14 cellular contexts compared by ENCODE assay signal in the genomic region with DNA sequence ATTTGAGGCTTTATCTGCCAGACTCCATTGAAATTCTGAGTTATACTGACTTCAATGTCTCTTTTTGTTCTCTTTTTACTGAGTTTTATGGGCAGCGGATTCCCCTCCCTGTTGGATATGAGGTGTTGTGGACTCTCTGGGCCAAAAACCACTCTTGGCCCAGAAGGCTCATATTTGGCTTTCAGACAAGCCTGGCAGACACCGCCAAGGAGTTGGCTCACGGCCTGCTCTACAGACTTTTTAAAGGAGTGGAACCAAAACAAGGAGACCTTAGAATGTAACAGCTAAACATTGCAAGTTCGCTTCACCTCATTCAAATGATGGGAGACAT.
A peak's percentile ranks its signal among the peaks of the same experiment; 100 is the strongest.
DNase-seq lines count a peak whose midpoint lies in the region; ATAC-seq, FAIRE-seq and TF ChIP-seq lines count a peak whose summit lies in the region.
"Had no signal": no experiment of that assay in that cellular context is flagged by ENCODE, and none has a peak within 500 bp of the region (broad histone marks: within the 10 kb centered on the region; RNA-seq: fewer than 3 reads in every experiment).

No MANE protein-coding gene starts in this region.

- H3K4me3 Mint-ChIP-seq in astrocyte (ENCODE audit: unreplicated experiment): no peak overlapping the region
- H3K4me3 Mint-ChIP-seq in CD8-positive, alpha-beta memory T cell: no peak overlapping the region
- H3K4me3 Mint-ChIP-seq: stimulated activated memory B cell treated with anti-CD40 and anti-IgM and Interleukin-4, amounts not matched to agents 10 μg/mL and 1 μg/mL and 100 μg/mL, for 72 hours had no signal

- H3K79me1 ChIP-seq in neuronal stem cell (ENCODE audit: low read depth, low read length): no peaks in the 10 kb centered on the region

- no peak overlapping the region for H3K27ac Mint-ChIP-seq in astrocyte (ENCODE audit: unreplicated experiment)
- no peak overlapping the region for H3K27ac Mint-ChIP-seq in CD8-positive, alpha-beta memory T cell
- H3K27ac Mint-ChIP-seq: stimulated activated memory B cell treated with anti-CD40 and anti-IgM and Interleukin-4, amounts not matched to agents 10 μg/mL and 1 μg/mL and 100 μg/mL, for 72 hours had no signal

- H3K27me3 Mint-ChIP-seq in astrocyte (ENCODE audit: low read depth, unreplicated experiment): peaks cover 8% of the 10 kb centered on the region
- peaks cover 4 to 7% of the 10 kb centered on the region in 2 donors for H3K27me3 Mint-ChIP-seq in CD8-positive, alpha-beta memory T cell
- H3K27me3 Mint-ChIP-seq: stimulated activated memory B cell treated with anti-CD40 and anti-IgM and Interleukin-4, amounts not matched to agents 10 μg/mL and 1 μg/mL and 100 μg/mL, for 72 hours had no signal

- no peak overlapping the region for H2BK12ac ChIP-seq in neuronal stem cell (ENCODE audit: low read length)

- no peaks in the 10 kb centered on the region for H3K79me2 ChIP-seq in astrocyte (ENCODE audit: insufficient read depth, low read length)

- no peak overlapping the region for H3K9ac ChIP-seq in astrocyte (ENCODE audit: low read length)
- H3K9ac ChIP-seq in neuronal stem cell (ENCODE audit: low read depth, low read length, poor library complexity): no peak overlapping the region
- H3K9ac ChIP-seq: BLaER1 had no signal

- no peaks in the 10 kb centered on the region for H3K4me1 Mint-ChIP-seq in astrocyte (ENCODE audit: low read depth, unreplicated experiment)
- no peaks in the 10 kb centered on the region for H3K4me1 Mint-ChIP-seq in CD8-positive, alpha-beta memory T cell
- H3K4me1 Mint-ChIP-seq: stimulated activated memory B cell treated with anti-CD40 and anti-IgM and Interleukin-4, amounts not matched to agents 10 μg/mL and 1 μg/mL and 100 μg/mL, for 72 hours had no signal

- H3K36me3 ChIP-seq in astrocyte (ENCODE audit: insufficient read depth, low read length): no peaks in the 10 kb centered on the region
- H3K36me3 ChIP-seq in neuronal stem cell (replicated peaks in 1 of 2; ENCODE audit: control insufficient read depth in 2 of 2, insufficient read depth in 2 of 2, low read length in 2 of 2): no peaks in the 10 kb centered on the region
- no peaks in the 10 kb centered on the region for H3K36me3 ChIP-seq in upper lobe of right lung
- H3K36me3 ChIP-seq in CD8-positive, alpha-beta memory T cell (ENCODE audit: insufficient read depth, low read length): no peaks in the 10 kb centered on the region
- H3K36me3 ChIP-seq: BLaER1 had no signal

- no peak overlapping the region for H3K23ac ChIP-seq in neuronal stem cell (ENCODE audit: low read depth, low read length, poor library complexity)

- POLR2A ChIA-PET in CD8-positive, alpha-beta memory T cell (lab: Charles Lee): no interaction called here

- H3K4me3 ChIP-seq in astrocyte (ENCODE audit: insufficient read depth, low read depth, low read length) (no peak overlapping the region), fibroblast of pulmonary artery (replicated peaks; ENCODE audit: low read depth, low read length) (no peak overlapping the region), neuronal stem cell (ENCODE audit: low read length in 2 of 2) (no peak overlapping the region), upper lobe of right lung (no peak overlapping the region)
- H3K4me3 ChIP-seq in CD8-positive, alpha-beta memory T cell (ENCODE audit: low read length): no peak overlapping the region
- H3K4me3 ChIP-seq: BLaER1 had no signal

- no peak overlapping the region for H2BK120ac ChIP-seq in neuronal stem cell (ENCODE audit: low read depth, low read length)

- H2BK5ac ChIP-seq in neuronal stem cell (ENCODE audit: low read length): no peak overlapping the region

- H3K14ac ChIP-seq in neuronal stem cell (ENCODE audit: low read length): no peak overlapping the region

- no peaks in the 10 kb centered on the region for H3K36me3 Mint-ChIP-seq in astrocyte (ENCODE audit: low read depth, unreplicated experiment)
- no peaks in the 10 kb centered on the region for H3K36me3 Mint-ChIP-seq in CD8-positive, alpha-beta memory T cell
- H3K36me3 Mint-ChIP-seq: stimulated activated memory B cell treated with anti-CD40 and anti-IgM and Interleukin-4, amounts not matched to agents 10 μg/mL and 1 μg/mL and 100 μg/mL, for 72 hours had no signal

- no peak for FAIRE-seq in astrocyte (lab: Jason Lieb, UNC)
- FAIRE-seq: islet of Langerhans had no signal

- no peak overlapping the region for H2AK5ac ChIP-seq in neuronal stem cell (ENCODE audit: low read depth, low read length)

- H4K20me1 ChIP-seq in astrocyte (ENCODE audit: insufficient read depth, low read length): no peaks in the 10 kb centered on the region
- H4K20me1 ChIP-seq: BLaER1 had no signal

- TF ChIP-seq CTCF in astrocyte (IDR thresholded peaks at IDR 0.05; ENCODE audit: insufficient read depth, low read depth, low read length) (no peak), fibroblast of pulmonary artery (IDR thresholded peaks at IDR 0.05; ENCODE audit: low read length, missing control alignments) (no peak), upper lobe of right lung (IDR thresholded peaks at IDR 0.05) (no peak)

- H2BK15ac ChIP-seq in neuronal stem cell (ENCODE audit: low read length): no peak overlapping the region

- no peaks in the 10 kb centered on the region for H3K9me3 Mint-ChIP-seq in astrocyte (ENCODE audit: unreplicated experiment)
- no peaks in the 10 kb centered on the region for H3K9me3 Mint-ChIP-seq in CD8-positive, alpha-beta memory T cell
- H3K9me3 Mint-ChIP-seq: stimulated activated memory B cell treated with anti-CD40 and anti-IgM and Interleukin-4, amounts not matched to agents 10 μg/mL and 1 μg/mL and 100 μg/mL, for 72 hours had no signal

- WGBS in neuronal stem cell (ENCODE audit: extremely low coverage in 2 of 2, insufficient read length in 2 of 2, insufficient replicate concordance in 1 of 2), 2 donors: no CpG with 5 or more reads among the region's 4 CpGs

- H3K27me3 ChIP-seq in astrocyte (ENCODE audit: insufficient read depth, low read length) (no peaks in the 10 kb centered on the region), neuronal stem cell (ENCODE audit: control insufficient read depth in 3 of 3, insufficient read depth in 3 of 3, low read depth in 1 of 3, low read length in 3 of 3) (no peaks in the 10 kb centered on the region), upper lobe of right lung (no peaks in the 10 kb centered on the region)
- no peaks in the 10 kb centered on the region for H3K27me3 ChIP-seq in CD8-positive, alpha-beta memory T cell (ENCODE audit: insufficient read depth, low read length, poor library complexity, severe bottlenecking)
- H3K27me3 ChIP-seq: BLaER1 had no signal

- no peak overlapping the region for H3K4ac ChIP-seq in neuronal stem cell (ENCODE audit: low read length)

- H2AFZ ChIP-seq in astrocyte (ENCODE audit: low read depth, low read length): peak overlapping the region; percentile 50
- H2AFZ ChIP-seq in neuronal stem cell (ENCODE audit: low read length): peak overlapping the region; percentile 9

- H4K91ac ChIP-seq in neuronal stem cell (ENCODE audit: low read depth, low read length, poor library complexity): no peak overlapping the region

- H4K8ac ChIP-seq in neuronal stem cell (ENCODE audit: low read depth, low read length): no peak overlapping the region

- peak; percentile 44 for ATAC-seq in upper lobe of right lung
- ATAC-seq: stimulated activated memory B cell treated with anti-CD40 and anti-IgM and Interleukin-4, amounts not matched to agents 10 μg/mL and 1 μg/mL and 100 μg/mL, for 72 hours had no signal

- CTCF ChIA-PET in CD8-positive, alpha-beta memory T cell (lab: Charles Lee): no interaction called here

- H3K4me2 ChIP-seq in astrocyte (ENCODE audit: low read length): no peak overlapping the region
- H3K4me2 ChIP-seq in neuronal stem cell (ENCODE audit: insufficient read depth, low read length, poor library complexity, severe bottlenecking): no peak overlapping the region
- H3K4me2 ChIP-seq: BLaER1 had no signal

- DNase-seq in astrocyte (ENCODE audit: low read depth) (no peak), fibroblast of pulmonary artery (ENCODE audit: low read depth) (peak; percentile 24), neuronal stem cell (ENCODE audit: low spot score) (no peak), upper lobe of right lung (no peak), NOMO-1 (lab: John Stamatoyannopoulos, UW; ENCODE audit: unreplicated experiment in 2 of 2) (no peak), T1000 (lab: John Stamatoyannopoulos, UW) (no peak)
- no peak for DNase-seq in CD8-positive, alpha-beta memory T cell
- DNase-seq: activated CD8-positive, alpha-beta memory T cell treated with anti-CD3 and anti-CD28 coated beads, Interleukin-2, amount 50 U/mL, for 48 hours; activated naive CD4-positive, alpha-beta T cell; DMS53; NCI-H345 had no signal

- intact Hi-C loops in upper lobe of right lung (cut with DNase I): no loop called here

- no peak overlapping the region for H3K18ac ChIP-seq in neuronal stem cell (ENCODE audit: low read length)

- no peak overlapping the region for H3K27ac ChIP-seq in astrocyte (ENCODE audit: low read depth, low read length)
- no peak overlapping the region for H3K27ac ChIP-seq in neuronal stem cell (replicated peaks; ENCODE audit: low read length)
- H3K27ac ChIP-seq in upper lobe of right lung: no peak overlapping the region
- H3K27ac ChIP-seq in CD8-positive, alpha-beta memory T cell (ENCODE audit: low read depth, low read length): no peak overlapping the region
- H3K27ac ChIP-seq: BLaER1 had no signal

- H3K4me1 ChIP-seq in astrocyte (ENCODE audit: insufficient read depth, low read length) (peaks cover 11% of the 10 kb centered on the region), neuronal stem cell (ENCODE audit: control insufficient read depth in 2 of 2, insufficient read depth in 1 of 2, low read depth in 1 of 2, low read length in 2 of 2) (peaks cover 1 to 4% of the 10 kb centered on the region in 2 donors), upper lobe of right lung (peaks cover 9% of the 10 kb centered on the region)
- H3K4me1 ChIP-seq in CD8-positive, alpha-beta memory T cell (ENCODE audit: insufficient read depth, low read length): no peaks in the 10 kb centered on the region

- no peaks in the 10 kb centered on the region for H3K9me3 ChIP-seq in astrocyte (ENCODE audit: insufficient read depth, low read depth, low read length)
- H3K9me3 ChIP-seq in neuronal stem cell (replicated peaks in 1 of 2; ENCODE audit: control insufficient read depth in 2 of 2, insufficient read depth in 1 of 2, low read depth in 1 of 2, low read length in 2 of 2): no peaks in the 10 kb centered on the region
- H3K9me3 ChIP-seq in upper lobe of right lung: no peaks in the 10 kb centered on the region
- H3K9me3 ChIP-seq in CD8-positive, alpha-beta memory T cell (ENCODE audit: low read length): no peaks in the 10 kb centered on the region
- H3K9me3 ChIP-seq: BLaER1 had no signal
